13 cellular contexts compared by ENCODE assay signal in genomic region chr12:108852674-108853073, GRCh38. TPM values are rescaled to one million over a fixed set of nuclear protein-coding genes. Genes with fewer than 3 reads are reported as not detected.
A peak's percentile ranks its signal among the peaks of the same experiment; 100 is the strongest.
DNase-seq lines count a peak whose midpoint lies in the region; ATAC-seq and TF ChIP-seq lines count a peak whose summit lies in the region.
"Had no signal": no experiment of that assay in that cellular context is flagged by ENCODE, and none has a peak within 500 bp of the region (broad histone marks: within the 10 kb centered on the region; RNA-seq: fewer than 3 reads in every experiment).

No MANE protein-coding gene starts in this region.

- TF ChIP-seq CTCF in right atrium auricular region (IDR thresholded peaks at IDR 0.05) (no peak), endothelial cell (IDR thresholded peaks at IDR 0.05; ENCODE audit: unreplicated experiment) (no peak), neural crest cell (conservative IDR thresholded peaks at IDR 0.05) (no peak)

- H3K27me3 Mint-ChIP-seq in endothelial cell (ENCODE audit: unreplicated experiment) (peaks cover 13% of the 10 kb centered on the region), neural crest cell (ENCODE audit: low read depth) (no peaks in the 10 kb centered on the region)
- H3K27me3 Mint-ChIP-seq: activated CD4-positive, alpha-beta T cell treated with anti-CD3 and anti-CD28 coated beads, Interleukin-2, amount 10 ng/mL, durations not matched to agents 7 days and 5 days had no signal

- WGBS in aorta, 2 donors: 11 to 18% methylated on average over 11 of the region's 11 CpGs

- H3K27me3 ChIP-seq in right atrium auricular region (no peaks in the 10 kb centered on the region), aorta (ENCODE audit: control insufficient read depth in 1 of 2, insufficient read depth in 2 of 2, low read length in 1 of 2) (no peaks in the 10 kb centered on the region)
- H3K27me3 ChIP-seq: SJCRH30 had no signal

- ATAC-seq in left ventricle myocardium superior (no peak), aorta (ENCODE audit: low FRiP score) (no peak)

- no peaks in the 10 kb centered on the region for H3K9me3 Mint-ChIP-seq in endothelial cell (ENCODE audit: unreplicated experiment)
- peaks cover 3% of the 10 kb centered on the region for H3K9me3 Mint-ChIP-seq in neural crest cell
- H3K9me3 Mint-ChIP-seq: activated CD4-positive, alpha-beta T cell treated with anti-CD3 and anti-CD28 coated beads, Interleukin-2, amount 10 ng/mL, durations not matched to agents 7 days and 5 days had no signal

- H3K4me1 Mint-ChIP-seq in endothelial cell (ENCODE audit: unreplicated experiment) (peaks cover 60% of the 10 kb centered on the region), neural crest cell (peaks cover 46% of the 10 kb centered on the region)

- peaks cover 0 to 92% of the 10 kb centered on the region in 2 donors for H3K4me1 ChIP-seq in right atrium auricular region
- peaks cover 0 to 3% of the 10 kb centered on the region in 2 donors for H3K4me1 ChIP-seq in aorta (ENCODE audit: control insufficient read depth in 1 of 2, insufficient read depth in 2 of 2, low read length in 2 of 2)

- H3K36me3 ChIP-seq in right atrium auricular region (peaks cover 24% of the 10 kb centered on the region), aorta (ENCODE audit: control insufficient read depth in 1 of 2, insufficient read depth in 2 of 2, low read length in 1 of 2) (peaks cover 0 to 2% of the 10 kb centered on the region in 2 donors)

- H3K27ac ChIP-seq in right atrium auricular region (peak overlapping the region; percentile 94 to 96), aorta (ENCODE audit: low read depth in 1 of 2, low read length in 2 of 2) (peak overlapping the region; percentile 70 to 71)
- H3K27ac ChIP-seq: KMS-11, SJCRH30 had no signal

- intact Hi-C loops in left ventricle myocardium superior (cut with micrococcal nuclease) (no loop called here), aorta (cut with DNase I) (loop anchor here (5.0 to 10.0 kb wide), 4 partner anchors 35 to 288 kb away; partner anchors contain the start of genes CORO1C (in 1 of the 2), ISCU (in 1 of the 2) and SART3 (in 1 of the 2))

- DNase-seq in right atrium auricular region (ENCODE audit: low spot score) (peak; percentile 70), left ventricle myocardium superior (no peak), endothelial cell (ENCODE audit: low spot score) (peak; percentile 34), neural crest cell (ENCODE audit: low read depth, low spot score) (no peak), aorta (no peak), anterior cingulate cortex (lab: John Stamatoyannopoulos, UW) (no peak), NAMALWA (ENCODE audit: low spot score) (no peak), DMS114 treated with DMSO at 0.1 percent for 48 hours (lab: John Stamatoyannopoulos, UW; ENCODE audit: unreplicated experiment) (no peak)
- DNase-seq: activated CD4-positive, alpha-beta T cell treated with anti-CD3 and anti-CD28 coated beads, Interleukin-2, amount 10 ng/mL, durations not matched to agents 7 days and 5 days; activated naive CD4-positive, alpha-beta T cell treated with anti-CD3 and anti-CD28 coated beads for 36 hours; SJCRH30 had no signal

- no peaks in the 10 kb centered on the region for H3K9me3 ChIP-seq in right atrium auricular region
- no peaks in the 10 kb centered on the region for H3K9me3 ChIP-seq in aorta (ENCODE audit: control insufficient read depth, low read length)

- H3K27ac Mint-ChIP-seq in endothelial cell (ENCODE audit: unreplicated experiment): peak overlapping the region; percentile 95
- H3K27ac Mint-ChIP-seq in neural crest cell (ENCODE audit: unreplicated experiment): peak overlapping the region; percentile 27
- H3K27ac Mint-ChIP-seq: activated CD4-positive, alpha-beta T cell treated with anti-CD3 and anti-CD28 coated beads, Interleukin-2, amount 10 ng/mL, durations not matched to agents 7 days and 5 days; activated naive CD4-positive, alpha-beta T cell treated with anti-CD3 and anti-CD28 coated beads for 36 hours had no signal

- H3K36me3 Mint-ChIP-seq in endothelial cell (ENCODE audit: low read depth, unreplicated experiment) (peaks cover 53% of the 10 kb centered on the region), neural crest cell (ENCODE audit: low read depth) (peaks cover 28% of the 10 kb centered on the region)

- H3K4me3 ChIP-seq in right atrium auricular region: peak overlapping the region in 1 of 2 donors; percentile 22
- H3K4me3 ChIP-seq in aorta (ENCODE audit: low read length in 2 of 2): no peak overlapping the region
- H3K4me3 ChIP-seq: SJCRH30 had no signal

- peak overlapping the region; percentile 84 for H3K4me3 Mint-ChIP-seq in endothelial cell (ENCODE audit: unreplicated experiment)
- H3K4me3 Mint-ChIP-seq in neural crest cell: no peak overlapping the region
- H3K4me3 Mint-ChIP-seq: activated CD4-positive, alpha-beta T cell treated with anti-CD3 and anti-CD28 coated beads, Interleukin-2, amount 10 ng/mL, durations not matched to agents 7 days and 5 days; activated naive CD4-positive, alpha-beta T cell treated with anti-CD3 and anti-CD28 coated beads for 36 hours had no signal

RNA-seq across cellular contexts. Expression of gene SSH1, which starts 4.7 kb away (rescaled TPM):
- total RNA-seq in right atrium auricular region (10 to 100 TPM; 22.0 to 25.9 TPM), left ventricle myocardium superior (31.2 TPM), endothelial cell (ENCODE audit: unreplicated experiment) (67.5 TPM), neural crest cell (32.9 and 34.3 TPM in 2 replicates), aorta (10 to 100 TPM; 60.4 to 61.6 TPM)
- polyA plus RNA-seq in aorta: 10 to 100 TPM in 1 of 2 donors, 1 to 10 TPM in 1; 5.3 to 10.0 TPM

RNA-seq across cellular contexts. Expression of gene DAO, which starts 27.2 kb away (rescaled TPM):
- total RNA-seq in right atrium auricular region (not detected), left ventricle myocardium superior (not detected), endothelial cell (ENCODE audit: unreplicated experiment) (0.41 TPM), neural crest cell (not detected in 2 replicates), aorta (not detected)
- not detected for polyA plus RNA-seq in aorta
- total RNA-seq: activated CD4-positive, alpha-beta T cell treated with anti-CD3 and anti-CD28 coated beads, Interleukin-2, amount 10 ng/mL, durations not matched to agents 7 days and 5 days; activated naive CD4-positive, alpha-beta T cell treated with anti-CD3 and anti-CD28 coated beads for 36 hours; lower leg skin; SJCRH30 had no signal

Comparison
In these comparisons a context has a peak if more than half of its experiments do, and no peak if none do; other contexts are left out.
1. DNase-seq: peak in right atrium auricular region (single experiment) and endothelial cell (single experiment); none in left ventricle myocardium superior (single experiment), neural crest cell (single experiment), aorta (0 of 2), anterior cingulate cortex (0 of 58), NAMALWA (single experiment) and DMS114 treated with DMSO at 0.1 percent for 48 hours (single experiment).